Comparison of ENCODE assay signal across 1 cellular context in the genomic region with DNA sequence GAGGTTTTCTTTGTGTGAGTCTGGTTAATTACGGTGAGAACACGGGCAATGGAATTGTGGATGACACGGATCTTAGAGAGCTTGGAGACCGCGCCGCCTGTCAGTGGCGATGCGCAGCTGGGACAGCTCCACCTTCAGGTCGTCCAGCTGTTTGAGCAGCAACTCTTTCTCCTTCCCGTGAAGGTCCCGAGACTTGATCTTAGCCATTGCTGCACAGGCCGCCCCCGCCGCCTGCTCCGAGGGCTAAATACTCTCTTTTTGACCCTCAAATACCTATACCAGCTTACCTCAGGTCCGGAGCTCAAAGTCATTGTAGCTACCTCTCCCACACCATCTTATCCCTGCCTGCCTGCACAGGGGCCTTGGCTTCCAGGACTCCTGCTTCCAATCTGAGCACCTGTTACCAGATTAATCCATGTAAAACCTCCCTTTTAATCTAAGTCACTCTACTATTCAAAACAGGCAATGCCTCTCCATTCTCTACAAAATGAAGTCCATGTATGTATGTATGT.
TF ChIP-seq lines count a peak whose summit lies in the region.

No MANE protein-coding gene starts in this region.

TF ChIP-seq in WTC11, 78 proteins besides CTCF, POLR2A, EP300 and RAD21 (continued from another document):
- TF ChIP-seq, protein P1, sequence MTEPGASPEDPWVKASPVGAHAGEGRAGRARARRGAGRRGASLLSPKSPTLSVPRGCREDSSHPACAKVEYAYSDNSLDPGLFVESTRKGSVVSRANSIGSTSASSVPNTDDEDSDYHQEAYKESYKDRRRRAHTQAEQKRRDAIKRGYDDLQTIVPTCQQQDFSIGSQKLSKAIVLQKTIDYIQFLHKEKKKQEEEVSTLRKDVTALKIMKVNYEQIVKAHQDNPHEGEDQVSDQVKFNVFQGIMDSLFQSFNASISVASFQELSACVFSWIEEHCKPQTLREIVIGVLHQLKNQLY (CRISPR knock-in tag; IDR thresholded peaks at IDR 0.05) = no peak
- TF ChIP-seq, protein P2, sequence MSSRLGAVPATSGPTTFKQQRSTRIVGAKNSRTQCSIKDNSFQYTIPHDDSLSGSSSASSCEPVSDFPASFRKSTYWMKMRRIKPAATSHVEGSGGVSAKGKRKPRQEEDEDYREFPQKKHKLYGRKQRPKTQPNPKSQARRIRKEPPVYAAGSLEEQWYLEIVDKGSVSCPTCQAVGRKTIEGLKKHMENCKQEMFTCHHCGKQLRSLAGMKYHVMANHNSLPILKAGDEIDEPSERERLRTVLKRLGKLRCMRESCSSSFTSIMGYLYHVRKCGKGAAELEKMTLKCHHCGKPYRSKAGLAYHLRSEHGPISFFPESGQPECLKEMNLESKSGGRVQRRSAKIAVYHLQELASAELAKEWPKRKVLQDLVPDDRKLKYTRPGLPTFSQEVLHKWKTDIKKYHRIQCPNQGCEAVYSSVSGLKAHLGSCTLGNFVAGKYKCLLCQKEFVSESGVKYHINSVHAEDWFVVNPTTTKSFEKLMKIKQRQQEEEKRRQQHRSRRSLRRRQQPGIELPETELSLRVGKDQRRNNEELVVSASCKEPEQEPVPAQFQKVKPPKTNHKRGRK (CRISPR knock-in tag; IDR thresholded peaks at IDR 0.05; ENCODE audit: borderline replicate concordance) = no peak
- no peak for TF ChIP-seq CREB1 (CRISPR knock-in tag; IDR thresholded peaks at IDR 0.05)
- TF ChIP-seq, protein P3, sequence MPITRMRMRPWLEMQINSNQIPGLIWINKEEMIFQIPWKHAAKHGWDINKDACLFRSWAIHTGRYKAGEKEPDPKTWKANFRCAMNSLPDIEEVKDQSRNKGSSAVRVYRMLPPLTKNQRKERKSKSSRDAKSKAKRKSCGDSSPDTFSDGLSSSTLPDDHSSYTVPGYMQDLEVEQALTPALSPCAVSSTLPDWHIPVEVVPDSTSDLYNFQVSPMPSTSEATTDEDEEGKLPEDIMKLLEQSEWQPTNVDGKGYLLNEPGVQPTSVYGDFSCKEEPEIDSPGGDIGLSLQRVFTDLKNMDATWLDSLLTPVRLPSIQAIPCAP (CRISPR knock-in tag; IDR thresholded peaks at IDR 0.05) = no peak
- no peak for TF ChIP-seq NR3C1 (CRISPR knock-in tag; conservative IDR thresholded peaks at IDR 0.05; ENCODE audit: low read depth)
- no peak for TF ChIP-seq ELF4 (CRISPR knock-in tag; IDR thresholded peaks at IDR 0.05; ENCODE audit: low read depth)
- TF ChIP-seq, protein P4, sequence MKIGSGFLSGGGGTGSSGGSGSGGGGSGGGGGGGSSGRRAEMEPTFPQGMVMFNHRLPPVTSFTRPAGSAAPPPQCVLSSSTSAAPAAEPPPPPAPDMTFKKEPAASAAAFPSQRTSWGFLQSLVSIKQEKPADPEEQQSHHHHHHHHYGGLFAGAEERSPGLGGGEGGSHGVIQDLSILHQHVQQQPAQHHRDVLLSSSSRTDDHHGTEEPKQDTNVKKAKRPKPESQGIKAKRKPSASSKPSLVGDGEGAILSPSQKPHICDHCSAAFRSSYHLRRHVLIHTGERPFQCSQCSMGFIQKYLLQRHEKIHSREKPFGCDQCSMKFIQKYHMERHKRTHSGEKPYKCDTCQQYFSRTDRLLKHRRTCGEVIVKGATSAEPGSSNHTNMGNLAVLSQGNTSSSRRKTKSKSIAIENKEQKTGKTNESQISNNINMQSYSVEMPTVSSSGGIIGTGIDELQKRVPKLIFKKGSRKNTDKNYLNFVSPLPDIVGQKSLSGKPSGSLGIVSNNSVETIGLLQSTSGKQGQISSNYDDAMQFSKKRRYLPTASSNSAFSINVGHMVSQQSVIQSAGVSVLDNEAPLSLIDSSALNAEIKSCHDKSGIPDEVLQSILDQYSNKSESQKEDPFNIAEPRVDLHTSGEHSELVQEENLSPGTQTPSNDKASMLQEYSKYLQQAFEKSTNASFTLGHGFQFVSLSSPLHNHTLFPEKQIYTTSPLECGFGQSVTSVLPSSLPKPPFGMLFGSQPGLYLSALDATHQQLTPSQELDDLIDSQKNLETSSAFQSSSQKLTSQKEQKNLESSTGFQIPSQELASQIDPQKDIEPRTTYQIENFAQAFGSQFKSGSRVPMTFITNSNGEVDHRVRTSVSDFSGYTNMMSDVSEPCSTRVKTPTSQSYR (CRISPR knock-in tag; IDR thresholded peaks at IDR 0.05) = no peak
- TF ChIP-seq ZNF138 (CRISPR knock-in tag; conservative IDR thresholded peaks at IDR 0.05) = no peak
- no peak for TF ChIP-seq TP53 (CRISPR knock-in tag; IDR thresholded peaks at IDR 0.05)
- TF ChIP-seq ZNF416 (CRISPR knock-in tag; IDR thresholded peaks at IDR 0.05) = no peak
- TF ChIP-seq ZNF232 (CRISPR knock-in tag; IDR thresholded peaks at IDR 0.05) = no peak
- TF ChIP-seq GABPB1 (CRISPR knock-in tag; IDR thresholded peaks at IDR 0.05) = no peak
- no peak for TF ChIP-seq SMAD3 (CRISPR knock-in tag; IDR thresholded peaks at IDR 0.05; ENCODE audit: borderline replicate concordance)
- TF ChIP-seq, protein P5, sequence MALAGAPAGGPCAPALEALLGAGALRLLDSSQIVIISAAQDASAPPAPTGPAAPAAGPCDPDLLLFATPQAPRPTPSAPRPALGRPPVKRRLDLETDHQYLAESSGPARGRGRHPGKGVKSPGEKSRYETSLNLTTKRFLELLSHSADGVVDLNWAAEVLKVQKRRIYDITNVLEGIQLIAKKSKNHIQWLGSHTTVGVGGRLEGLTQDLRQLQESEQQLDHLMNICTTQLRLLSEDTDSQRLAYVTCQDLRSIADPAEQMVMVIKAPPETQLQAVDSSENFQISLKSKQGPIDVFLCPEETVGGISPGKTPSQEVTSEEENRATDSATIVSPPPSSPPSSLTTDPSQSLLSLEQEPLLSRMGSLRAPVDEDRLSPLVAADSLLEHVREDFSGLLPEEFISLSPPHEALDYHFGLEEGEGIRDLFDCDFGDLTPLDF (CRISPR knock-in tag; IDR thresholded peaks at IDR 0.05) = no peak
- TF ChIP-seq, protein P6, sequence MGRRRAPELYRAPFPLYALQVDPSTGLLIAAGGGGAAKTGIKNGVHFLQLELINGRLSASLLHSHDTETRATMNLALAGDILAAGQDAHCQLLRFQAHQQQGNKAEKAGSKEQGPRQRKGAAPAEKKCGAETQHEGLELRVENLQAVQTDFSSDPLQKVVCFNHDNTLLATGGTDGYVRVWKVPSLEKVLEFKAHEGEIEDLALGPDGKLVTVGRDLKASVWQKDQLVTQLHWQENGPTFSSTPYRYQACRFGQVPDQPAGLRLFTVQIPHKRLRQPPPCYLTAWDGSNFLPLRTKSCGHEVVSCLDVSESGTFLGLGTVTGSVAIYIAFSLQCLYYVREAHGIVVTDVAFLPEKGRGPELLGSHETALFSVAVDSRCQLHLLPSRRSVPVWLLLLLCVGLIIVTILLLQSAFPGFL (CRISPR knock-in tag; IDR thresholded peaks at IDR 0.05; ENCODE audit: borderline replicate concordance) = no peak
